Comparison of ENCODE assay signal across 25 cellular contexts in genomic region chr14:39302124-39302810, GRCh38.
DNase-seq lines count a peak whose midpoint lies in the region; ATAC-seq and TF ChIP-seq lines count a peak whose summit lies in the region.
"Had no signal": no experiment of that assay in that cellular context is flagged by ENCODE, and none has a peak within 500 bp of the region (broad histone marks: within the 10 kb centered on the region; RNA-seq: fewer than 3 reads in every experiment).

No MANE protein-coding gene starts in this region.

- peaks cover 14% of the 10 kb centered on the region for H3K36me3 ChIP-seq in PC-3 (ENCODE audit: low read depth, low read length)

- 0 out of 2 replicates have a peak overlapping the region, but pooled peaks have one; percentile 9 for H2AFZ ChIP-seq in PC-3 (ENCODE audit: low read length)

- no peaks in the 10 kb centered on the region for H3K9me3 ChIP-seq in PC-3 (ENCODE audit: low read length)
- H3K9me3 ChIP-seq: spleen, thyroid gland had no signal

- no peaks in the 10 kb centered on the region for H3F3A ChIP-seq in PC-3 (ENCODE audit: low read length, unreplicated experiment)

- H3K27me3 ChIP-seq in PC-3 (ENCODE audit: low read length): no peaks in the 10 kb centered on the region
- H3K27me3 ChIP-seq: brain microvascular endothelial cell, spleen, thyroid gland had no signal

- no peak overlapping the region for H3K4me2 ChIP-seq in PC-3 (ENCODE audit: low read length)

- H3K27ac Mint-ChIP-seq in natural killer cell treated with Interleukin-12 subunit alpha and Interleukin-12 subunit beta and Interleukin-15 and Interleukin-18, amount 100 ng/mL, for 72 hours: peak overlapping the region in 1 of 2 donors; percentile 78
- H3K27ac Mint-ChIP-seq in activated CD4-positive, alpha-beta memory T cell treated with anti-CD3 and anti-CD28 coated beads, Interleukin-2, amount 10 ng/mL, durations not matched to agents 7 days and 5 days: no peak overlapping the region
- H3K27ac Mint-ChIP-seq: activated CD4-positive, alpha-beta T cell treated with anti-CD3 and anti-CD28 coated beads, Interleukin-2, amount 10 ng/mL, durations not matched to agents 7 days and 5 days; activated naive CD8-positive, alpha-beta T cell treated with anti-CD3 and anti-CD28 coated beads, Interleukin-2, amount 50 U/mL, for 24 hours; B cell had no signal

- no peaks in the 10 kb centered on the region for H4K20me1 ChIP-seq in PC-3 (ENCODE audit: low read length)

- peaks cover 18% of the 10 kb centered on the region for H3K36me3 Mint-ChIP-seq in natural killer cell treated with Interleukin-12 subunit alpha and Interleukin-12 subunit beta and Interleukin-15 and Interleukin-18, amount 100 ng/mL, for 72 hours
- peaks cover 61% of the 10 kb centered on the region for H3K36me3 Mint-ChIP-seq in activated CD4-positive, alpha-beta memory T cell treated with anti-CD3 and anti-CD28 coated beads, Interleukin-2, amount 10 ng/mL, durations not matched to agents 7 days and 5 days (ENCODE audit: low read depth)

- H3K9me3 Mint-ChIP-seq in natural killer cell treated with Interleukin-12 subunit alpha and Interleukin-12 subunit beta and Interleukin-15 and Interleukin-18, amount 100 ng/mL, for 72 hours: no peaks in the 10 kb centered on the region
- H3K9me3 Mint-ChIP-seq in activated CD4-positive, alpha-beta memory T cell treated with anti-CD3 and anti-CD28 coated beads, Interleukin-2, amount 10 ng/mL, durations not matched to agents 7 days and 5 days: no peaks in the 10 kb centered on the region
- H3K9me3 Mint-ChIP-seq: activated CD4-positive, alpha-beta T cell treated with anti-CD3 and anti-CD28 coated beads, Interleukin-2, amount 10 ng/mL, durations not matched to agents 7 days and 5 days; activated naive CD8-positive, alpha-beta T cell treated with anti-CD3 and anti-CD28 coated beads, Interleukin-2, amount 50 U/mL, for 24 hours had no signal

- H3K4me3 ChIP-seq in PC-3 (ENCODE audit: low read length): no peak overlapping the region
- H3K4me3 ChIP-seq: lung, spleen, thyroid gland had no signal

- POLR2A ChIA-PET in PC-3 (lab: Charles Lee; ENCODE audit: unreplicated experiment): interaction anchor here (0.6 kb wide), 1 partner anchor 132 kb away, joined by 3 read pairs; the partner anchor contains the start of gene TRAPPC6B
- POLR2A ChIA-PET in activated CD4-positive, alpha-beta memory T cell treated with anti-CD3 and anti-CD28 coated beads, Interleukin-2, amount 10 ng/mL, durations not matched to agents 7 days and 5 days (lab: Charles Lee): interaction anchor here (0.8 to 1.1 kb wide), 2 partner anchors 73 to 130 kb away, joined by 3 to 5 read pairs; partner anchors contain the start of gene FBXO33

- H3K27me3 Mint-ChIP-seq in natural killer cell treated with Interleukin-12 subunit alpha and Interleukin-12 subunit beta and Interleukin-15 and Interleukin-18, amount 100 ng/mL, for 72 hours: no peaks in the 10 kb centered on the region
- no peaks in the 10 kb centered on the region for H3K27me3 Mint-ChIP-seq in activated CD4-positive, alpha-beta memory T cell treated with anti-CD3 and anti-CD28 coated beads, Interleukin-2, amount 10 ng/mL, durations not matched to agents 7 days and 5 days
- H3K27me3 Mint-ChIP-seq: activated CD4-positive, alpha-beta T cell treated with anti-CD3 and anti-CD28 coated beads, Interleukin-2, amount 10 ng/mL, durations not matched to agents 7 days and 5 days; activated naive CD8-positive, alpha-beta T cell treated with anti-CD3 and anti-CD28 coated beads, Interleukin-2, amount 50 U/mL, for 24 hours; B cell had no signal

- no peaks in the 10 kb centered on the region for H3K9me2 ChIP-seq in PC-3 (replicated peaks; ENCODE audit: low read length)

- TF ChIP-seq CTCF in PC-3 (conservative IDR thresholded peaks at IDR 0.05; ENCODE audit: low read depth, low read length): no peak

- intact Hi-C loops in PC-3 (cut with micrococcal nuclease): no loop called here

- no peak overlapping the region for H3K27ac ChIP-seq in PC-3 (ENCODE audit: low read length)
- H3K27ac ChIP-seq: brain microvascular endothelial cell, spleen, thyroid gland had no signal

- no peaks in the 10 kb centered on the region; the same call in 1 of the 2 replicates for H3K4me1 ChIP-seq in PC-3 (ENCODE audit: insufficient read depth, low read length)
- H3K4me1 ChIP-seq: spleen, thyroid gland had no signal

- CTCF ChIA-PET in PC-3 (lab: Charles Lee): no interaction called here
- CTCF ChIA-PET in activated CD4-positive, alpha-beta memory T cell treated with anti-CD3 and anti-CD28 coated beads, Interleukin-2, amount 10 ng/mL, durations not matched to agents 7 days and 5 days (lab: Charles Lee): no interaction called here

- peak overlapping the region; percentile 48 for H3K4me3 Mint-ChIP-seq in natural killer cell treated with Interleukin-12 subunit alpha and Interleukin-12 subunit beta and Interleukin-15 and Interleukin-18, amount 100 ng/mL, for 72 hours
- no peak overlapping the region for H3K4me3 Mint-ChIP-seq in activated CD4-positive, alpha-beta memory T cell treated with anti-CD3 and anti-CD28 coated beads, Interleukin-2, amount 10 ng/mL, durations not matched to agents 7 days and 5 days
- H3K4me3 Mint-ChIP-seq: activated CD4-positive, alpha-beta T cell treated with anti-CD3 and anti-CD28 coated beads, Interleukin-2, amount 10 ng/mL, durations not matched to agents 7 days and 5 days; activated naive CD8-positive, alpha-beta T cell treated with anti-CD3 and anti-CD28 coated beads, Interleukin-2, amount 50 U/mL, for 24 hours; B cell had no signal

- ATAC-seq in PC-3: no peak; the same call in 1 of the 2 replicates
- peak in 1 of 2 donors; percentile 27 for ATAC-seq in natural killer cell treated with Interleukin-12 subunit alpha and Interleukin-12 subunit beta and Interleukin-15 and Interleukin-18, amount 100 ng/mL, for 72 hours
- ATAC-seq: activated naive CD8-positive, alpha-beta T cell treated with anti-CD3 and anti-CD28 coated beads, Interleukin-2, amount 50 U/mL, for 24 hours had no signal

- no peaks in the 10 kb centered on the region for H3K79me2 ChIP-seq in PC-3 (ENCODE audit: low read length)

- peak; percentile 42 for DNase-seq in DMS79 treated with DMSO at 0.1 percent for 48 hours (lab: John Stamatoyannopoulos, UW)
- no peak for DNase-seq in DMS79 (lab: John Stamatoyannopoulos, UW)
- DNase-seq in PC-3: peak; percentile 3
- peak; percentile 48 for DNase-seq in dermis blood vessel endothelial cell
- no peak for DNase-seq in natural killer cell treated with Interleukin-12 subunit alpha and Interleukin-12 subunit beta and Interleukin-15 and Interleukin-18, amount 100 ng/mL, for 72 hours (ENCODE audit: low spot score)
- DNase-seq in iPS-NIHi7 (ENCODE audit: extremely low spot score): no peak
- no peak for DNase-seq in DMS153 (lab: John Stamatoyannopoulos, UW)
- no peak for DNase-seq in activated CD4-positive, alpha-beta memory T cell treated with anti-CD3 and anti-CD28 coated beads, Interleukin-2, amount 10 ng/mL, durations not matched to agents 7 days and 5 days
- DNase-seq: activated CD4-positive, alpha-beta T cell treated with anti-CD3 and anti-CD28 coated beads, Interleukin-2, amount 10 ng/mL, durations not matched to agents 7 days and 5 days; activated CD8-positive, alpha-beta memory T cell treated with anti-CD3 and anti-CD28 coated beads, Interleukin-2, amount 50 U/mL, for 4 hours; activated gamma-delta T cell; activated naive CD8-positive, alpha-beta T cell treated with anti-CD3 and anti-CD28 coated beads, Interleukin-2, amount 50 U/mL, for 24 hours; brain microvascular endothelial cell; cortex of kidney; HCEC 1CT; KG1; NCI-H146; NCI-H2171 treated with DMSO at 0.1 percent for 48 hours; NCI-H69; spleen; stimulated activated CD4-positive, alpha-beta T cell treated with anti-CD3 and anti-CD28 coated beads, Interleukin-4, amount 100 ng/mL, for 1 hour; stimulated activated naive CD4-positive, alpha-beta T cell treated with Interleukin-2 at 50 U/mL for 16 hours; thyroid gland had no signal

- peaks cover 6 to 9% of the 10 kb centered on the region in 2 donors for H3K4me1 Mint-ChIP-seq in natural killer cell treated with Interleukin-12 subunit alpha and Interleukin-12 subunit beta and Interleukin-15 and Interleukin-18, amount 100 ng/mL, for 72 hours (ENCODE audit: low read depth in 2 of 2)
- H3K4me1 Mint-ChIP-seq in activated CD4-positive, alpha-beta memory T cell treated with anti-CD3 and anti-CD28 coated beads, Interleukin-2, amount 10 ng/mL, durations not matched to agents 7 days and 5 days: peaks cover 4% of the 10 kb centered on the region
- H3K4me1 Mint-ChIP-seq: activated naive CD8-positive, alpha-beta T cell treated with anti-CD3 and anti-CD28 coated beads, Interleukin-2, amount 50 U/mL, for 24 hours; B cell had no signal

- BruUV-seq in PC-3 (replicated peaks; lab: Mats Ljungman, UMichigan): no TSS peak

- no peak overlapping the region for H3K9ac ChIP-seq in PC-3 (ENCODE audit: low read length)

Comparison
In these comparisons a context has a peak if more than half of its experiments do, and no peak if none do; other contexts are left out.
1. DNase-seq: peak in DMS79 treated with DMSO at 0.1 percent for 48 hours (single experiment), PC-3 (single experiment) and dermis blood vessel endothelial cell (single experiment); none in DMS79 (single experiment), natural killer cell treated with Interleukin-12 subunit alpha and Interleukin-12 subunit beta and Interleukin-15 and Interleukin-18, amount 100 ng/mL, for 72 hours (single experiment), iPS-NIHi7 (single experiment), DMS153 (single experiment) and activated CD4-positive, alpha-beta memory T cell treated with anti-CD3 and anti-CD28 coated beads, Interleukin-2, amount 10 ng/mL, durations not matched to agents 7 days and 5 days (single experiment).